ENCODE assay signal across 28 cellular contexts in genomic region chr18:22197668-22198067, GRCh38. TPM values are rescaled to one million over a fixed set of nuclear protein-coding genes. Genes with fewer than 3 reads are reported as not detected.
DNase-seq lines count a peak whose midpoint lies in the region; ATAC-seq and TF ChIP-seq lines count a peak whose summit lies in the region.
"Had no signal": no experiment of that assay in that cellular context is flagged by ENCODE, and none has a peak within 500 bp of the region (broad histone marks: within the 10 kb centered on the region; RNA-seq: fewer than 3 reads in every experiment).

No MANE protein-coding gene starts in this region.

- intact Hi-C loops in Caco-2 (cut with micrococcal nuclease; ENCODE audit: unreplicated experiment): no loop called here
- intact Hi-C loops in adrenal gland (cut with DNase I): no loop called here

- H3K9me3 Mint-ChIP-seq in Caco-2 (ENCODE audit: unreplicated experiment) (no peaks in the 10 kb centered on the region), nephron (no peaks in the 10 kb centered on the region)
- H3K9me3 Mint-ChIP-seq: activated T-cell treated with anti-CD3 and anti-CD28 coated beads, Interleukin-2, amount 50 U/mL, for 4 hours; CD4-positive, alpha-beta T cell; T-helper 2 cell treated with Interferon-gamma antibody and Interleukin-4, amounts not matched to agents 5 μg/mL and 100 μg/mL, for 36 hours had no signal

- H3K4me1 ChIP-seq in Caco-2 (peaks cover 38% of the 10 kb centered on the region), adrenal gland (replicated peaks in 1 of 2) (peaks cover 59 to 95% of the 10 kb centered on the region in 2 donors)
- H3K4me1 ChIP-seq: A549 had no signal

- H3K36me3 Mint-ChIP-seq in Caco-2 (ENCODE audit: insufficient read depth, unreplicated experiment): peaks cover 100% of the 10 kb centered on the region
- H3K36me3 Mint-ChIP-seq in nephron (ENCODE audit: low read depth): peaks cover 24% of the 10 kb centered on the region
- H3K36me3 Mint-ChIP-seq: activated CD8-positive, alpha-beta memory T cell treated with anti-CD3 and anti-CD28 coated beads, Interleukin-2, amount 10 ng/mL, durations not matched to agents 7 days and 5 days had no signal

- DNase-seq in Caco-2: no peak
- DNase-seq in adrenal gland: no peak
- peak; percentile 51 for DNase-seq in fibroblast of the aortic adventitia (ENCODE audit: low read depth)
- DNase-seq in stimulated activated CD4-positive, alpha-beta T cell treated with anti-CD3 and anti-CD28 coated beads, Interleukin-2, amount 100 ng/mL, for 48 hours: no peak
- no peak for DNase-seq in cerebellar cortex (ENCODE audit: low spot score)
- DNase-seq: activated CD4-positive, alpha-beta T cell treated with anti-CD3 and anti-CD28 coated beads, Interleukin-2, amount 50 U/mL, for 1 hour; activated CD8-positive, alpha-beta memory T cell treated with anti-CD3 and anti-CD28 coated beads, Interleukin-2, amount 10 ng/mL, durations not matched to agents 7 days and 5 days; activated T-cell treated with anti-CD3 and anti-CD28 coated beads, Interleukin-2, amount 50 U/mL, for 4 hours; CD4-positive, alpha-beta T cell; effector CD4-positive, alpha-beta T cell; glutamatergic neuron; kidney; NCI-H146; NCI-H345; NCI-H748 treated with DMSO at 0.1 percent for 48 hours; ovary; SIG-M5; stimulated activated naive CD8-positive, alpha-beta T cell treated with anti-CD3 and anti-CD28 coated beads, Interleukin-15, Interleukin-2, amounts not matched to agents 100 U/mL and 50 U/mL, for 24 hours; testis; WERI-Rb-1 had no signal

- peak overlapping the region in 3 of 5 donors; percentile 24 to 97 (median 75) for H3K27ac ChIP-seq in adrenal gland
- H3K27ac ChIP-seq: A549, skin epidermis, testis, WERI-Rb-1 had no signal

- H3K4me3 Mint-ChIP-seq in Caco-2 (ENCODE audit: unreplicated experiment) (peak overlapping the region; percentile 52), nephron (peak overlapping the region in 1 of 3 experiments; percentile 2)
- H3K4me3 Mint-ChIP-seq: activated CD8-positive, alpha-beta memory T cell treated with anti-CD3 and anti-CD28 coated beads, Interleukin-2, amount 10 ng/mL, durations not matched to agents 7 days and 5 days; activated T-cell treated with anti-CD3 and anti-CD28 coated beads, Interleukin-2, amount 50 U/mL, for 4 hours; CD4-positive, alpha-beta T cell; T-helper 2 cell treated with Interferon-gamma antibody and Interleukin-4, amounts not matched to agents 5 μg/mL and 100 μg/mL, for 36 hours had no signal

- no peaks in the 10 kb centered on the region for H3K9me3 ChIP-seq in Caco-2
- H3K9me3 ChIP-seq in adrenal gland (replicated peaks in 1 of 3): no peaks in the 10 kb centered on the region
- H3K9me3 ChIP-seq: A549, ovary, testis had no signal

- no peak for ATAC-seq in HG03196 (IDR thresholded peaks at IDR 0.05; ENCODE audit: unreplicated experiment)
- no peak for ATAC-seq in HG02973 (IDR thresholded peaks at IDR 0.05; ENCODE audit: unreplicated experiment)
- ATAC-seq: A549; activated CD8-positive, alpha-beta memory T cell treated with anti-CD3 and anti-CD28 coated beads, Interleukin-2, amount 10 ng/mL, durations not matched to agents 7 days and 5 days; activated T-cell treated with anti-CD3 and anti-CD28 coated beads, Interleukin-2, amount 50 U/mL, for 4 hours; Panc1; stimulated activated naive CD8-positive, alpha-beta T cell treated with anti-CD3 and anti-CD28 coated beads, Interleukin-15, Interleukin-2, amounts not matched to agents 100 U/mL and 50 U/mL, for 24 hours had no signal

- no peak overlapping the region for H3K4me3 ChIP-seq in Caco-2 (ENCODE audit: low read depth, low read length)
- no peak overlapping the region for H3K4me3 ChIP-seq in adrenal gland
- H3K4me3 ChIP-seq in fibroblast of the aortic adventitia (ENCODE audit: low read depth, low read length): no peak overlapping the region
- H3K4me3 ChIP-seq: A549, ovary, skin epidermis, testis had no signal

- H3K27me3 Mint-ChIP-seq in Caco-2 (ENCODE audit: insufficient read depth, unreplicated experiment): no peaks in the 10 kb centered on the region
- H3K27me3 Mint-ChIP-seq in nephron (ENCODE audit: low read depth): peaks cover 16% of the 10 kb centered on the region

- POLR2A ChIA-PET in Caco-2 (lab: Charles Lee): no interaction called here

- TF ChIP-seq CTCF in Caco-2 (IDR thresholded peaks at IDR 0.05; ENCODE audit: insufficient read depth in 1 of 2, low read depth in 1 of 2, low read length in 1 of 2, severe bottlenecking in 1 of 2, unreplicated experiment in 1 of 2) (no peak), adrenal gland (IDR thresholded peaks at IDR 0.05) (no peak), fibroblast of the aortic adventitia (IDR thresholded peaks at IDR 0.05; ENCODE audit: insufficient read depth, low read length) (no peak), nephron (IDR thresholded peaks at IDR 0.05; ENCODE audit: unreplicated experiment in 3 of 3) (no peak)

- H3K36me3 ChIP-seq in Caco-2 (ENCODE audit: control insufficient read depth, insufficient read depth, low read length) (peaks cover 1% of the 10 kb centered on the region), adrenal gland (replicated peaks in 1 of 2) (peaks cover 0 to 62% of the 10 kb centered on the region in 2 donors)
- H3K36me3 ChIP-seq: ovary, WERI-Rb-1 had no signal

- H3K4me1 Mint-ChIP-seq in Caco-2 (ENCODE audit: low read depth, unreplicated experiment) (peaks cover 66% of the 10 kb centered on the region), nephron (peaks cover 54% of the 10 kb centered on the region)
- H3K4me1 Mint-ChIP-seq: activated CD8-positive, alpha-beta memory T cell treated with anti-CD3 and anti-CD28 coated beads, Interleukin-2, amount 10 ng/mL, durations not matched to agents 7 days and 5 days had no signal

- CTCF ChIA-PET in Caco-2 (lab: Charles Lee): interaction anchor here (0.9 kb wide), 1 partner anchor 365 kb away, joined by 3 read pairs; no protein-coding TSS in a partner anchor

- BruUV-seq in Caco-2 (replicated peaks; lab: Mats Ljungman, UMichigan): no TSS peak

- no peaks in the 10 kb centered on the region for H3K27me3 ChIP-seq in Caco-2 (replicated peaks; ENCODE audit: control insufficient read depth, insufficient read depth, low read length)
- H3K27me3 ChIP-seq in adrenal gland: no peaks in the 10 kb centered on the region
- H3K27me3 ChIP-seq: ovary, testis had no signal

- TF ChIP-seq POLR2A in adrenal gland (IDR thresholded peaks at IDR 0.05): no peak

- H3K27ac Mint-ChIP-seq in Caco-2 (ENCODE audit: unreplicated experiment) (peak overlapping the region; percentile 71), nephron (peak overlapping the region in 2 of 3 experiments; percentile 60 to 61)
- H3K27ac Mint-ChIP-seq: activated CD8-positive, alpha-beta memory T cell treated with anti-CD3 and anti-CD28 coated beads, Interleukin-2, amount 10 ng/mL, durations not matched to agents 7 days and 5 days; CD4-positive, alpha-beta T cell; T-helper 2 cell treated with Interferon-gamma antibody and Interleukin-4, amounts not matched to agents 5 μg/mL and 100 μg/mL, for 36 hours had no signal

- WGBS in adrenal gland, 4 donors: 47 to 57% (median 55%) methylated on average over 2 of the region's 2 CpGs

RNA-seq across cellular contexts. Expression of gene GATA6, which starts 28.3 kb away (rescaled TPM):
- 124 and 136 TPM in 2 replicates for total RNA-seq in Caco-2 (2022)
- total RNA-seq in adrenal gland: 100 to 1,000 TPM; 118 to 222 (median 141) TPM
- polyA plus RNA-seq in adrenal gland: 10 to 100 TPM; 31.3 to 55.7 (median 48.2) TPM
- total RNA-seq in fibroblast of the aortic adventitia (ENCODE audit: low replicate concordance): 22.5 and 34.0 TPM in 2 replicates
- total RNA-seq: activated CD8-positive, alpha-beta memory T cell treated with anti-CD3 and anti-CD28 coated beads, Interleukin-2, amount 10 ng/mL, durations not matched to agents 7 days and 5 days had no signal
- polyA plus RNA-seq: neural cell had no signal
